In genomic region chr10:127417686-127418415, GRCh38 we compare ENCODE assay signal across 21 cellular contexts.
DNase-seq lines count a peak whose midpoint lies in the region; ATAC-seq and TF ChIP-seq lines count a peak whose summit lies in the region.
"Had no signal": no experiment of that assay in that cellular context is flagged by ENCODE, and none has a peak within 500 bp of the region (broad histone marks: within the 10 kb centered on the region; RNA-seq: fewer than 3 reads in every experiment).

No MANE protein-coding gene starts in this region.

- no peak overlapping the region for H4K8ac ChIP-seq in neuronal stem cell (ENCODE audit: low read depth, low read length)

- DNase-seq in WTC11 (ENCODE audit: low spot score) (no peak), neuronal stem cell (ENCODE audit: low spot score) (no peak), testis (peak; percentile 63), DMS79 treated with DMSO at 0.1 percent for 48 hours (lab: John Stamatoyannopoulos, UW) (no peak), MG63 (no peak)
- no peak for DNase-seq in activated T-helper 1 cell treated with anti-CD3 and anti-CD28 coated beads, Interleukin-12 subunit alpha, Interleukin-12 subunit beta, Interleukin-2, Interleukin-4 antibody, amounts not matched to agents 30 ng/mL and 10 ng/mL and 1 ng/mL, durations not matched to agents 14 hours and 24 hours and 36 hours (ENCODE audit: low spot score)
- DNase-seq: 8988T; ACHN; AML-193; BE2C; CD4-positive, alpha-beta T cell; CD8-positive, alpha-beta memory T cell; DMS 273 treated with DMSO at 0.1 percent for 48 hours; DMS79; GF-D8; H7; HCEC 1CT had no signal

- H4K91ac ChIP-seq in neuronal stem cell (ENCODE audit: low read depth, low read length, poor library complexity), result no peak overlapping the region

- H3K4me3 Mint-ChIP-seq in WTC11 (no peak overlapping the region), brain (no peak overlapping the region)
- no peak overlapping the region for H3K4me3 Mint-ChIP-seq in activated T-helper 1 cell treated with anti-CD3 and anti-CD28 coated beads, Interleukin-12 subunit alpha, Interleukin-12 subunit beta, Interleukin-2, Interleukin-4 antibody, amounts not matched to agents 30 ng/mL and 10 ng/mL and 1 ng/mL, durations not matched to agents 14 hours and 24 hours and 36 hours
- H3K4me3 Mint-ChIP-seq: CD14-positive monocyte; CD4-positive, alpha-beta T cell; CD8-positive, alpha-beta memory T cell had no signal

- H3K4me2 ChIP-seq in neuronal stem cell (ENCODE audit: insufficient read depth, low read length, poor library complexity, severe bottlenecking), result no peak overlapping the region
- H3K4me2 ChIP-seq: A549 had no signal

- no peak overlapping the region for H3K4ac ChIP-seq in neuronal stem cell (ENCODE audit: low read length)

- H2BK12ac ChIP-seq in neuronal stem cell (ENCODE audit: low read length), result no peak overlapping the region

- H3K9me3 Mint-ChIP-seq in WTC11, result no peaks in the 10 kb centered on the region
- no peaks in the 10 kb centered on the region for H3K9me3 Mint-ChIP-seq in brain
- H3K9me3 Mint-ChIP-seq in activated T-helper 1 cell treated with anti-CD3 and anti-CD28 coated beads, Interleukin-12 subunit alpha, Interleukin-12 subunit beta, Interleukin-2, Interleukin-4 antibody, amounts not matched to agents 30 ng/mL and 10 ng/mL and 1 ng/mL, durations not matched to agents 14 hours and 24 hours and 36 hours, result no peaks in the 10 kb centered on the region
- H3K9me3 Mint-ChIP-seq: CD14-positive monocyte; CD4-positive, alpha-beta T cell had no signal

- H3K27me3 Mint-ChIP-seq in WTC11 (ENCODE audit: low read depth), result no peaks in the 10 kb centered on the region
- H3K27me3 Mint-ChIP-seq in brain, result no peaks in the 10 kb centered on the region
- no peaks in the 10 kb centered on the region for H3K27me3 Mint-ChIP-seq in activated T-helper 1 cell treated with anti-CD3 and anti-CD28 coated beads, Interleukin-12 subunit alpha, Interleukin-12 subunit beta, Interleukin-2, Interleukin-4 antibody, amounts not matched to agents 30 ng/mL and 10 ng/mL and 1 ng/mL, durations not matched to agents 14 hours and 24 hours and 36 hours (ENCODE audit: insufficient read depth)
- H3K27me3 Mint-ChIP-seq: CD4-positive, alpha-beta T cell had no signal

- no peak overlapping the region for H3K9ac ChIP-seq in neuronal stem cell (ENCODE audit: low read depth, low read length, poor library complexity)
- H3K9ac ChIP-seq: BLaER1 treated with 17β-estradiol and CSF1 and Interleukin-3, amounts not matched to agents 10 nM and 100 nM had no signal

- H3K4me1 Mint-ChIP-seq in WTC11, result peaks cover 5% of the 10 kb centered on the region; the same call in 1 of the 2 replicates
- H3K4me1 Mint-ChIP-seq in brain, result peaks cover 20% of the 10 kb centered on the region
- H3K4me1 Mint-ChIP-seq in activated T-helper 1 cell treated with anti-CD3 and anti-CD28 coated beads, Interleukin-12 subunit alpha, Interleukin-12 subunit beta, Interleukin-2, Interleukin-4 antibody, amounts not matched to agents 30 ng/mL and 10 ng/mL and 1 ng/mL, durations not matched to agents 14 hours and 24 hours and 36 hours (ENCODE audit: low read depth), result no peaks in the 10 kb centered on the region
- H3K4me1 Mint-ChIP-seq: CD14-positive monocyte; CD8-positive, alpha-beta memory T cell had no signal

- H3K23ac ChIP-seq in neuronal stem cell (ENCODE audit: low read depth, low read length, poor library complexity), result no peak overlapping the region

- 0 out of 2 replicates have a peak overlapping the region, but pooled peaks have one; percentile 45 for H3K27ac Mint-ChIP-seq in WTC11
- H3K27ac Mint-ChIP-seq in brain, result peak overlapping the region in 3 of 5 experiments; percentile 52 to 72 (median 68)
- no peak overlapping the region for H3K27ac Mint-ChIP-seq in activated T-helper 1 cell treated with anti-CD3 and anti-CD28 coated beads, Interleukin-12 subunit alpha, Interleukin-12 subunit beta, Interleukin-2, Interleukin-4 antibody, amounts not matched to agents 30 ng/mL and 10 ng/mL and 1 ng/mL, durations not matched to agents 14 hours and 24 hours and 36 hours
- H3K27ac Mint-ChIP-seq: CD4-positive, alpha-beta T cell; CD8-positive, alpha-beta memory T cell had no signal

- H2BK15ac ChIP-seq in neuronal stem cell (ENCODE audit: low read length), result peak overlapping the region; percentile 18

- peak overlapping the region; percentile 58 for H3K18ac ChIP-seq in neuronal stem cell (ENCODE audit: low read length)

- no peak overlapping the region for H3K27ac ChIP-seq in neuronal stem cell (replicated peaks; ENCODE audit: low read length)
- no peak overlapping the region for H3K27ac ChIP-seq in testis
- H3K27ac ChIP-seq: A549; BLaER1 treated with 17β-estradiol and CSF1 and Interleukin-3, amounts not matched to agents 10 nM and 100 nM had no signal

- TF ChIP-seq POLR2A in testis (IDR thresholded peaks at IDR 0.05), result no peak

- peak overlapping the region; percentile 29 for H2AK5ac ChIP-seq in neuronal stem cell (ENCODE audit: low read depth, low read length)

- H3K9me3 ChIP-seq in neuronal stem cell (replicated peaks in 1 of 2; ENCODE audit: control insufficient read depth in 2 of 2, insufficient read depth in 1 of 2, low read depth in 1 of 2, low read length in 2 of 2), result no peaks in the 10 kb centered on the region
- no peaks in the 10 kb centered on the region for H3K9me3 ChIP-seq in testis
- no peaks in the 10 kb centered on the region for H3K9me3 ChIP-seq in MG63
- H3K9me3 ChIP-seq: A549; BE2C; BLaER1 treated with 17β-estradiol and CSF1 and Interleukin-3, amounts not matched to agents 10 nM and 100 nM had no signal

- H3K14ac ChIP-seq in neuronal stem cell (ENCODE audit: low read length), result no peak overlapping the region

- POLR2A ChIA-PET in WTC11 (lab: Charles Lee), result no interaction called here

- TF ChIP-seq CTCF in WTC11 (IDR thresholded peaks at IDR 0.05), result no peak
- TF ChIP-seq CTCF in brain (conservative IDR thresholded peaks at IDR 0.05), result no peak
- no peak for TF ChIP-seq CTCF in testis (IDR thresholded peaks at IDR 0.05)

- no peak overlapping the region for H2AFZ ChIP-seq in neuronal stem cell (ENCODE audit: low read length)

- H2BK120ac ChIP-seq in neuronal stem cell (ENCODE audit: low read depth, low read length), result no peak overlapping the region

- peak overlapping the region; percentile 19 for H2BK5ac ChIP-seq in neuronal stem cell (ENCODE audit: low read length)

- H3K4me3 ChIP-seq in neuronal stem cell (ENCODE audit: low read length in 2 of 2), result peak overlapping the region in 1 of 2 donors; percentile 32
- no peak overlapping the region for H3K4me3 ChIP-seq in testis
- no peak overlapping the region for H3K4me3 ChIP-seq in MG63
- H3K4me3 ChIP-seq: A549; BLaER1 treated with 17β-estradiol and CSF1 and Interleukin-3, amounts not matched to agents 10 nM and 100 nM had no signal

- no CpG with 5 or more reads among the region's 13 CpGs for WGBS in neuronal stem cell (ENCODE audit: extremely low coverage in 2 of 2, insufficient read length in 2 of 2, insufficient replicate concordance in 1 of 2), 2 donors
- WGBS in testis, 2 donors, result 69 to 72% methylated on average over 13 of the region's 13 CpGs

- no peaks in the 10 kb centered on the region for H3K27me3 ChIP-seq in neuronal stem cell (ENCODE audit: control insufficient read depth in 3 of 3, insufficient read depth in 3 of 3, low read depth in 1 of 3, low read length in 3 of 3)
- no peaks in the 10 kb centered on the region for H3K27me3 ChIP-seq in testis
- H3K27me3 ChIP-seq in MG63, result no peaks in the 10 kb centered on the region
- H3K27me3 ChIP-seq: BE2C; BLaER1 treated with 17β-estradiol and CSF1 and Interleukin-3, amounts not matched to agents 10 nM and 100 nM had no signal

- H3K36me3 Mint-ChIP-seq in WTC11 (peaks cover 10% of the 10 kb centered on the region), brain (peaks cover 7% of the 10 kb centered on the region)
- no peaks in the 10 kb centered on the region for H3K36me3 Mint-ChIP-seq in activated T-helper 1 cell treated with anti-CD3 and anti-CD28 coated beads, Interleukin-12 subunit alpha, Interleukin-12 subunit beta, Interleukin-2, Interleukin-4 antibody, amounts not matched to agents 30 ng/mL and 10 ng/mL and 1 ng/mL, durations not matched to agents 14 hours and 24 hours and 36 hours (ENCODE audit: low read depth)
- H3K36me3 Mint-ChIP-seq: CD14-positive monocyte; CD8-positive, alpha-beta memory T cell had no signal

- H3K79me1 ChIP-seq in neuronal stem cell (ENCODE audit: low read depth, low read length), result no peaks in the 10 kb centered on the region

- H3K36me3 ChIP-seq in neuronal stem cell (replicated peaks in 1 of 2; ENCODE audit: control insufficient read depth in 2 of 2, insufficient read depth in 2 of 2, low read length in 2 of 2), result peaks cover 5 to 53% of the 10 kb centered on the region in 2 donors
- no peaks in the 10 kb centered on the region for H3K36me3 ChIP-seq in testis (ENCODE audit: low read depth, missing control alignments)
- no peaks in the 10 kb centered on the region for H3K36me3 ChIP-seq in MG63
- H3K36me3 ChIP-seq: BE2C; BLaER1 treated with 17β-estradiol and CSF1 and Interleukin-3, amounts not matched to agents 10 nM and 100 nM had no signal

- no peak for ATAC-seq in WTC11
- ATAC-seq: A549 had no signal

- H3K4me1 ChIP-seq in neuronal stem cell (ENCODE audit: control insufficient read depth in 2 of 2, insufficient read depth in 1 of 2, low read depth in 1 of 2, low read length in 2 of 2) (peaks cover 0 to 35% of the 10 kb centered on the region in 2 donors), testis (peaks cover 29% of the 10 kb centered on the region)
- H3K4me1 ChIP-seq: A549, BE2C had no signal

- CTCF ChIA-PET in WTC11 (lab: Charles Lee), result no interaction called here

- intact Hi-C loops in testis (cut with DNase I; ENCODE audit: low total_unique reads), result no loop called here
- intact Hi-C loops in activated T-helper 1 cell treated with anti-CD3 and anti-CD28 coated beads, Interleukin-12 subunit alpha, Interleukin-12 subunit beta, Interleukin-2, Interleukin-4 antibody, amounts not matched to agents 30 ng/mL and 10 ng/mL and 1 ng/mL, durations not matched to agents 14 hours and 24 hours and 36 hours (cut with micrococcal nuclease), result no loop called here

TF ChIP-seq in WTC11, 78 proteins besides CTCF, POLR2A, EP300 and RAD21 (continues in another document):
- TF ChIP-seq ZNF219 (CRISPR knock-in tag; IDR thresholded peaks at IDR 0.05; ENCODE audit: borderline replicate concordance), result no peak
- no peak for TF ChIP-seq RELA (CRISPR knock-in tag; IDR thresholded peaks at IDR 0.05; ENCODE audit: borderline replicate concordance)
- TF ChIP-seq, protein P1, sequence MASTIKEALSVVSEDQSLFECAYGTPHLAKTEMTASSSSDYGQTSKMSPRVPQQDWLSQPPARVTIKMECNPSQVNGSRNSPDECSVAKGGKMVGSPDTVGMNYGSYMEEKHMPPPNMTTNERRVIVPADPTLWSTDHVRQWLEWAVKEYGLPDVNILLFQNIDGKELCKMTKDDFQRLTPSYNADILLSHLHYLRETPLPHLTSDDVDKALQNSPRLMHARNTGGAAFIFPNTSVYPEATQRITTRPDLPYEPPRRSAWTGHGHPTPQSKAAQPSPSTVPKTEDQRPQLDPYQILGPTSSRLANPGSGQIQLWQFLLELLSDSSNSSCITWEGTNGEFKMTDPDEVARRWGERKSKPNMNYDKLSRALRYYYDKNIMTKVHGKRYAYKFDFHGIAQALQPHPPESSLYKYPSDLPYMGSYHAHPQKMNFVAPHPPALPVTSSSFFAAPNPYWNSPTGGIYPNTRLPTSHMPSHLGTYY (CRISPR knock-in tag; IDR thresholded peaks at IDR 0.05), result no peak
